In genomic region chr13:45119469-45119989, GRCh38 we compare ENCODE assay signal across 7 cellular contexts.
DNase-seq lines count a peak whose midpoint lies in the region; ATAC-seq lines count a peak whose summit lies in the region.

No MANE protein-coding gene starts in this region.

- ATAC-seq in GM18868 (IDR thresholded peaks at IDR 0.05; ENCODE audit: unreplicated experiment): peak; percentile 42
- ATAC-seq in HG03095 (IDR thresholded peaks at IDR 0.05; ENCODE audit: unreplicated experiment): peak; percentile 33

- DNase-seq in SW480 (ENCODE audit: low spot score): peak; percentile 76
- DNase-seq in amniotic epithelial cell (ENCODE audit: low read depth): peak; percentile 54
- DNase-seq in kidney glomerular epithelial cell (lab: John Stamatoyannopoulos, UW): peak; percentile 46
- peak; percentile 27 to 44 for DNase-seq in stimulated activated CD4-positive, alpha-beta T cell treated with anti-CD3 and anti-CD28 coated beads, Interleukin-4, amount 100 ng/mL, for 48 hours (ENCODE audit: low read depth in 2 of 2)
- DNase-seq in iPS-NIHi11 (ENCODE audit: low spot score): no peak
